Comparison of ENCODE assay signal across 1 cellular context in genomic region chr1:28716336-28716735, GRCh38.
TF ChIP-seq lines count a peak whose summit lies in the region.

No MANE protein-coding gene starts in this region.

TF ChIP-seq in HepG2, 621 proteins besides CTCF, POLR2A, EP300 and RAD21:
- TF ChIP-seq AHDC1 (CRISPR knock-in tag; IDR thresholded peaks at IDR 0.05; ENCODE audit: borderline replicate concordance) (no peak), ZKSCAN8 (CRISPR knock-in tag; IDR thresholded peaks at IDR 0.05; ENCODE audit: borderline replicate concordance) (no peak), NCOA2 (CRISPR knock-in tag; IDR thresholded peaks at IDR 0.05) (no peak), ZNF546 (CRISPR knock-in tag; conservative IDR thresholded peaks at IDR 0.05) (no peak), ZFP37 (CRISPR knock-in tag; IDR thresholded peaks at IDR 0.05; ENCODE audit: borderline replicate concordance) (no peak), HNRNPUL1 (IDR thresholded peaks at IDR 0.05; ENCODE audit: low read depth, low read length) (no peak), KDM5B (CRISPR knock-in tag; IDR thresholded peaks at IDR 0.05; ENCODE audit: borderline replicate concordance) (no peak), ZNF850 (CRISPR knock-in tag; conservative IDR thresholded peaks at IDR 0.05) (no peak), ZNF75D (CRISPR knock-in tag; IDR thresholded peaks at IDR 0.05; ENCODE audit: borderline replicate concordance) (no peak), SIN3A (IDR thresholded peaks at IDR 0.05; ENCODE audit: borderline replicate concordance, low read depth, low read length) (no peak), ZNF367 (CRISPR knock-in tag; IDR thresholded peaks at IDR 0.05; ENCODE audit: borderline replicate concordance) (no peak), ZFP90 (CRISPR knock-in tag; IDR thresholded peaks at IDR 0.05; ENCODE audit: borderline replicate concordance) (no peak), ZNF18 (CRISPR knock-in tag; IDR thresholded peaks at IDR 0.05; ENCODE audit: insufficient replicate concordance) (no peak), CC2D1A (CRISPR knock-in tag; IDR thresholded peaks at IDR 0.05) (no peak)
- TF ChIP-seq, protein P1, sequence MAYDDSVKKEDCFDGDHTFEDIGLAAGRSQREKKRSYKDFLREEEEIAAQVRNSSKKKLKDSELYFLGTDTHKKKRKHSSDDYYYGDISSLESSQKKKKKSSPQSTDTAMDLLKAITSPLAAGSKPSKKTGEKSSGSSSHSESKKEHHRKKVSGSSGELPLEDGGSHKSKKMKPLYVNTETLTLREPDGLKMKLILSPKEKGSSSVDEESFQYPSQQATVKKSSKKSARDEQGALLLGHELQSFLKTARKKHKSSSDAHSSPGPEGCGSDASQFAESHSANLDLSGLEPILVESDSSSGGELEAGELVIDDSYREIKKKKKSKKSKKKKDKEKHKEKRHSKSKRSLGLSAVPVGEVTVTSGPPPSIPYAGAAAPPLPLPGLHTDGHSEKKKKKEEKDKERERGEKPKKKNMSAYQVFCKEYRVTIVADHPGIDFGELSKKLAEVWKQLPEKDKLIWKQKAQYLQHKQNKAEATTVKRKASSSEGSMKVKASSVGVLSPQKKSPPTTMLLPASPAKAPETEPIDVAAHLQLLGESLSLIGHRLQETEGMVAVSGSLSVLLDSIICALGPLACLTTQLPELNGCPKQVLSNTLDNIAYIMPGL (CRISPR knock-in tag; IDR thresholded peaks at IDR 0.05; ENCODE audit: borderline replicate concordance in 1 of 2, low read depth in 1 of 2), result no peak
- TF ChIP-seq, protein P2, sequence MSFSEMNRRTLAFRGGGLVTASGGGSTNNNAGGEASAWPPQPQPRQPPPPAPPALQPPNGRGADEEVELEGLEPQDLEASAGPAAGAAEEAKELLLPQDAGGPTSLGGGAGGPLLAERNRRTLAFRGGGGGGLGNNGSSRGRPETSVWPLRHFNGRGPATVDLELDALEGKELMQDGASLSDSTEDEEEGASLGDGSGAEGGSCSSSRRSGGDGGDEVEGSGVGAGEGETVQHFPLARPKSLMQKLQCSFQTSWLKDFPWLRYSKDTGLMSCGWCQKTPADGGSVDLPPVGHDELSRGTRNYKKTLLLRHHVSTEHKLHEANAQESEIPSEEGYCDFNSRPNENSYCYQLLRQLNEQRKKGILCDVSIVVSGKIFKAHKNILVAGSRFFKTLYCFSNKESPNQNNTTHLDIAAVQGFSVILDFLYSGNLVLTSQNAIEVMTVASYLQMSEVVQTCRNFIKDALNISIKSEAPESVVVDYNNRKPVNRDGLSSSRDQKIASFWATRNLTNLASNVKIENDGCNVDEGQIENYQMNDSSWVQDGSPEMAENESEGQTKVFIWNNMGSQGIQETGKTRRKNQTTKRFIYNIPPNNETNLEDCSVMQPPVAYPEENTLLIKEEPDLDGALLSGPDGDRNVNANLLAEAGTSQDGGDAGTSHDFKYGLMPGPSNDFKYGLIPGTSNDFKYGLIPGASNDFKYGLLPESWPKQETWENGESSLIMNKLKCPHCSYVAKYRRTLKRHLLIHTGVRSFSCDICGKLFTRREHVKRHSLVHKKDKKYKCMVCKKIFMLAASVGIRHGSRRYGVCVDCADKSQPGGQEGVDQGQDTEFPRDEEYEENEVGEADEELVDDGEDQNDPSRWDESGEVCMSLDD (CRISPR knock-in tag; IDR thresholded peaks at IDR 0.05; ENCODE audit: borderline replicate concordance), result no peak
- TF ChIP-seq, protein P3, sequence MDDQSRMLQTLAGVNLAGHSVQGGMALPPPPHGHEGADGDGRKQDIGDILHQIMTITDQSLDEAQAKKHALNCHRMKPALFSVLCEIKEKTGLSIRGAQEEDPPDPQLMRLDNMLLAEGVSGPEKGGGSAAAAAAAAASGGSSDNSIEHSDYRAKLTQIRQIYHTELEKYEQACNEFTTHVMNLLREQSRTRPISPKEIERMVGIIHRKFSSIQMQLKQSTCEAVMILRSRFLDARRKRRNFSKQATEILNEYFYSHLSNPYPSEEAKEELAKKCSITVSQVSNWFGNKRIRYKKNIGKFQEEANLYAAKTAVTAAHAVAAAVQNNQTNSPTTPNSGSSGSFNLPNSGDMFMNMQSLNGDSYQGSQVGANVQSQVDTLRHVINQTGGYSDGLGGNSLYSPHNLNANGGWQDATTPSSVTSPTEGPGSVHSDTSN (CRISPR knock-in tag; IDR thresholded peaks at IDR 0.05; ENCODE audit: borderline replicate concordance), result no peak
- TF ChIP-seq, protein P4, sequence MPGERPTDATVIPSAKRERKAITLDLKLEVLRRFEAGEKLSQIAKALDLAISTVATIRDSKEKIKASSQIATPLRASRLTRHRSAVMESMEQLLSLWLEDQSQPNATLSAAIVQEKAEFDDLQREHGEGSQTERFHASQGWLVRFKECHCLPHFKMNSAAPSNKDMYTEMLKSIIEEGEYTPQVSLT (CRISPR knock-in tag; IDR thresholded peaks at IDR 0.05; ENCODE audit: borderline replicate concordance, low read depth), result no peak
